8 cellular contexts compared by ENCODE assay signal in genomic region chr7:111560773-111561658, GRCh38. TPM values are rescaled to one million over a fixed set of nuclear protein-coding genes. Genes with fewer than 3 reads are reported as not detected.
DNase-seq lines count a peak whose midpoint lies in the region; ATAC-seq and TF ChIP-seq lines count a peak whose summit lies in the region.

No MANE protein-coding gene starts in this region.

- no peaks in the 10 kb centered on the region for H3K9me2 ChIP-seq in Karpas-422 (replicated peaks; ENCODE audit: insufficient read depth, low read length)

- H3K36me3 ChIP-seq in Karpas-422 (ENCODE audit: insufficient read depth, low read length) = peaks cover 31% of the 10 kb centered on the region
- H3K36me3 ChIP-seq in body of pancreas (replicated peaks in 1 of 2; ENCODE audit: insufficient read depth in 1 of 2, low read depth in 2 of 2) = no peaks in the 10 kb centered on the region
- H3K36me3 ChIP-seq in liver (ENCODE audit: control insufficient read depth in 4 of 4, insufficient read depth in 3 of 4, low read depth in 1 of 4, low read length in 3 of 4) = peaks cover 0 to 20% (median 2%) of the 10 kb centered on the region in 4 donors
- peaks cover 0 to 17% (median 0%) of the 10 kb centered on the region in 3 donors for H3K36me3 ChIP-seq in tibial nerve

- H3K9ac ChIP-seq in Karpas-422 (ENCODE audit: low read length) = peak overlapping the region; percentile 85
- H3K9ac ChIP-seq in liver (ENCODE audit: low read depth in 1 of 2, low read length in 2 of 2) = peak overlapping the region; percentile 88 to 92

- H4K20me1 ChIP-seq in Karpas-422 (ENCODE audit: insufficient read depth, low read depth, low read length) = no peaks in the 10 kb centered on the region

- H3K27me3 ChIP-seq in Karpas-422 (ENCODE audit: low read length) (no peaks in the 10 kb centered on the region), body of pancreas (no peaks in the 10 kb centered on the region), liver (ENCODE audit: control insufficient read depth in 4 of 4, insufficient read depth in 4 of 4, low read length in 3 of 4) (no peaks in the 10 kb centered on the region), tibial nerve (no peaks in the 10 kb centered on the region)

- TF ChIP-seq CTCF in body of pancreas (IDR thresholded peaks at IDR 0.05) (no peak), liver (IDR thresholded peaks at IDR 0.05; ENCODE audit: low read depth, low read length, missing input control) (no peak), tibial nerve (IDR thresholded peaks at IDR 0.05) (no peak)

- peak overlapping the region; percentile 10; the same call in 1 of the 2 replicates for H3K27ac ChIP-seq in Karpas-422 (ENCODE audit: low read length)
- peak overlapping the region; percentile 88 to 91 (median 90) for H3K27ac ChIP-seq in body of pancreas
- H3K27ac ChIP-seq in liver (ENCODE audit: low read depth in 1 of 2, low read length in 2 of 2) = peak overlapping the region; percentile 79 to 91
- peak overlapping the region; percentile 82 to 96 (median 95) for H3K27ac ChIP-seq in tibial nerve

- no peak for TF ChIP-seq EP300 in tibial nerve (IDR thresholded peaks at IDR 0.05)

- peak overlapping the region; percentile 81 for H3K4me3 ChIP-seq in Karpas-422 (ENCODE audit: low read length)
- H3K4me3 ChIP-seq in body of pancreas = peak overlapping the region; percentile 44 to 54
- H3K4me3 ChIP-seq in liver (ENCODE audit: low read depth in 1 of 3, low read length in 3 of 3) = peak overlapping the region; percentile 62 to 81 (median 68)
- H3K4me3 ChIP-seq in tibial nerve = peak overlapping the region; percentile 90 to 95 (median 93)

- TF ChIP-seq RAD21 in liver (IDR thresholded peaks at IDR 0.05) = no peak

- H3K4me2 ChIP-seq in Karpas-422 (ENCODE audit: low read depth, low read length, poor library complexity, severe bottlenecking) = peak overlapping the region; percentile 81

- 11 to 14% methylated on average over 4 of the region's 4 CpGs for WGBS in body of pancreas, 2 donors
- WGBS in liver = 40% methylated on average over 4 of the region's 4 CpGs
- WGBS in tibial nerve, 2 donors = 31% methylated on average over 4 of the region's 4 CpGs

- peaks cover 31% of the 10 kb centered on the region for H3K4me1 ChIP-seq in Karpas-422 (ENCODE audit: low read length)
- peaks cover 35% of the 10 kb centered on the region for H3K4me1 ChIP-seq in body of pancreas
- peaks cover 3 to 11% (median 6%) of the 10 kb centered on the region in 4 donors for H3K4me1 ChIP-seq in liver (ENCODE audit: control insufficient read depth in 4 of 4, insufficient read depth in 4 of 4, low read length in 3 of 4)
- H3K4me1 ChIP-seq in tibial nerve = peaks cover 0 to 27% (median 3%) of the 10 kb centered on the region in 4 donors

- H3K9me3 ChIP-seq in Karpas-422 (ENCODE audit: low read length) = no peaks in the 10 kb centered on the region
- H3K9me3 ChIP-seq in body of pancreas = no peaks in the 10 kb centered on the region
- H3K9me3 ChIP-seq in liver (ENCODE audit: control insufficient read depth in 4 of 4, low read length in 3 of 4) = no peaks in the 10 kb centered on the region
- H3K9me3 ChIP-seq in tibial nerve = no peaks in the 10 kb centered on the region

- TF ChIP-seq POLR2A in body of pancreas (IDR thresholded peaks at IDR 0.05) (no peak), tibial nerve (IDR thresholded peaks at IDR 0.05) (no peak)

- H2AFZ ChIP-seq in Karpas-422 (ENCODE audit: low read length) = peak overlapping the region; percentile 37; the same call in 1 of the 2 replicates

- peaks cover 50% of the 10 kb centered on the region for H3K79me2 ChIP-seq in Karpas-422 (ENCODE audit: low read length)

- DNase-seq in ELF-1 (ENCODE audit: low read depth, low spot score) (peak; percentile 23), Karpas-422 (peak; percentile 74), body of pancreas (peak in 3 of 4 donors; percentile 11 to 34 (median 33)), tibial nerve (ENCODE audit: low spot score in 2 of 2) (peak in 1 of 2 donors; percentile 34), NCI-H2107 (lab: John Stamatoyannopoulos, UW) (no peak)

- peak; percentile 55 for ATAC-seq in body of pancreas
- ATAC-seq in HG03175 (IDR thresholded peaks at IDR 0.05; ENCODE audit: unreplicated experiment) = no peak
- ATAC-seq in GM21737 (IDR thresholded peaks at IDR 0.05; ENCODE audit: unreplicated experiment) = no peak

- intact Hi-C loops in body of pancreas (cut with DNase I) = no loop called here

TF ChIP-seq in liver, 16 proteins besides CTCF, POLR2A, EP300 and RAD21:
- TF ChIP-seq HNF4G (IDR thresholded peaks at IDR 0.05) = no peak
- TF ChIP-seq RXRA (IDR thresholded peaks at IDR 0.05) = no peak
- no peak for TF ChIP-seq NR2F2 (IDR thresholded peaks at IDR 0.05)
- no peak for TF ChIP-seq SP1 (IDR thresholded peaks at IDR 0.05)
- TF ChIP-seq FOXA2 (IDR thresholded peaks at IDR 0.05) = no peak
- TF ChIP-seq HNF4A (conservative IDR thresholded peaks at IDR 0.05) = no peak
- TF ChIP-seq REST (IDR thresholded peaks at IDR 0.05) = no peak
- TF ChIP-seq FOXA1 (IDR thresholded peaks at IDR 0.05) = no peak
- TF ChIP-seq JUND (IDR thresholded peaks at IDR 0.05) = no peak
- TF ChIP-seq MAX (IDR thresholded peaks at IDR 0.05) = no peak
- TF ChIP-seq ZBTB33 (IDR thresholded peaks at IDR 0.05) = no peak
- no peak for TF ChIP-seq TAF1 (conservative IDR thresholded peaks at IDR 0.05)
- TF ChIP-seq GABPA (IDR thresholded peaks at IDR 0.05 in 1 of 2, conservative IDR thresholded peaks at IDR 0.05 in 1 of 2) = no peak
- TF ChIP-seq EGR1 (IDR thresholded peaks at IDR 0.05; ENCODE audit: low read depth in 2 of 2) = no peak
- no peak for TF ChIP-seq ATF3 (IDR thresholded peaks at IDR 0.05)
- TF ChIP-seq YY1 (IDR thresholded peaks at IDR 0.05) = no peak

RNA-seq across cellular contexts. Expression of gene IMMP2L, which starts 1.3 kb away (rescaled TPM):
- total RNA-seq in Karpas-422 (2014; rRNA removed; shearing (Covaris generic); ENCODE audit: low replicate concordance) = 17.2 and 33.5 TPM in 2 replicates
- 10 to 100 TPM; 10.5 to 17.4 TPM for total RNA-seq in body of pancreas
- 1 to 10 TPM; 7.3 to 9.6 TPM for total RNA-seq in liver
- polyA plus RNA-seq in liver = 10 to 100 TPM; 15.2 to 21.1 TPM
- total RNA-seq in tibial nerve = 10 to 100 TPM; 13.5 to 23.7 (median 18.3) TPM

Comparison
In these comparisons a context has a peak if more than half of its experiments do, and no peak if none do; other contexts are left out.
1. H3K27ac ChIP-seq: peak in every context shown above with its lines; median percentile 95 in tibial nerve; 90 in body of pancreas; 85 in liver; 10 in Karpas-422.